ENCODE assay signal across 27 cellular contexts in the genomic region with DNA sequence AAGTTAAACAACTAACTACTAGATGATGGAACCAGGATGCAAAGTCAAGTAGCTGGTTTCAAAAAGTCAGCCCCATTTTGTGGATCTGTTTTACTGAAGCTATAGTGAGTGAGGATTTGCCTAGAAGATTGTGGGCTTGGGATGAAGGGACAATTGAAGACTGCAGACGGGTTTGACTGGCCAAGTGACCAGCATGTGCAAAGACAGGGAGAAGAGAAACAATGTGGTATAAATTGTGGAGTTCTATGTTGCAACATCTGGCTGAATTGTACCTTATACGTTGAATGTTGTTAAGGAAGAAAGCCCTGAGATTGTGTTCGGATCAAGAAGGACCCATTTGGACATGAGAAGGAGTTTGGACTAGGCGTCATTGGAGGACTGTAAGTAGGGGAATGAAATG.
"Had no signal": no experiment of that assay in that cellular context is flagged by ENCODE, and none has a peak within 500 bp of the region (broad histone marks: within the 10 kb centered on the region; RNA-seq: fewer than 3 reads in every experiment).

No MANE protein-coding gene starts in this region.

- H3K36me3 ChIP-seq: stomach, suprapubic skin, thoracic aorta, thyroid gland, tibial artery, tibial nerve, transverse colon, upper lobe of left lung, upper lobe of right lung, uterus, vagina had no signal

- H3K27ac Mint-ChIP-seq: stimulated activated effector memory CD8-positive, alpha-beta T cell treated with anti-CD3 and anti-CD28 coated beads, Interleukin-12 subunit alpha, Interleukin-12 subunit beta, amount 100 ng/mL, for 72 hours; stimulated activated memory B cell treated with anti-CD40 and anti-IgM and Interleukin-4, amounts not matched to agents 10 μg/mL and 1 μg/mL and 100 μg/mL, for 72 hours; stimulated activated naive B cell treated with anti-CD40 and anti-IgM and Interleukin-4, amounts not matched to agents 10 μg/mL and 1 μg/mL and 100 μg/mL, for 72 hours; stimulated activated naive CD8-positive, alpha-beta T cell treated with anti-CD3 and anti-CD28 coated beads, Interleukin-15, amount 100 ng/mL, for 72 hours; stimulated activated naive CD8-positive, alpha-beta T cell treated with anti-CD3 and anti-CD28 coated beads, Interleukin-15, Interleukin-2, amounts not matched to agents 100 ng/mL and 50 ng/mL, for 24 hours; type B pancreatic cell had no signal

- H3K9me3 ChIP-seq: stomach, suprapubic skin, testis, thoracic aorta, thyroid gland, tibial artery, tibial nerve, transverse colon, upper lobe of left lung, upper lobe of right lung, uterus, vagina had no signal

- H3K9me3 Mint-ChIP-seq: stimulated activated effector memory CD8-positive, alpha-beta T cell treated with anti-CD3 and anti-CD28 coated beads, Interleukin-12 subunit alpha, Interleukin-12 subunit beta, amount 100 ng/mL, for 72 hours; stimulated activated memory B cell treated with anti-CD40 and anti-IgM and Interleukin-4, amounts not matched to agents 10 μg/mL and 1 μg/mL and 100 μg/mL, for 72 hours; stimulated activated naive B cell treated with anti-CD40 and anti-IgM and Interleukin-4, amounts not matched to agents 10 μg/mL and 1 μg/mL and 100 μg/mL, for 72 hours; stimulated activated naive CD8-positive, alpha-beta T cell treated with anti-CD3 and anti-CD28 coated beads, Interleukin-15, amount 100 ng/mL, for 72 hours; stimulated activated naive CD8-positive, alpha-beta T cell treated with anti-CD3 and anti-CD28 coated beads, Interleukin-15, Interleukin-2, amounts not matched to agents 100 ng/mL and 50 ng/mL, for 24 hours; type B pancreatic cell had no signal

- H3K4me3 ChIP-seq: stomach, suprapubic skin, testis, thoracic aorta, thyroid gland, tibial artery, tibial nerve, transverse colon, upper lobe of left lung, upper lobe of right lung, uterus, vagina had no signal

- H3K4me3 Mint-ChIP-seq: stimulated activated effector memory CD8-positive, alpha-beta T cell treated with anti-CD3 and anti-CD28 coated beads, Interleukin-12 subunit alpha, Interleukin-12 subunit beta, amount 100 ng/mL, for 72 hours; stimulated activated memory B cell treated with anti-CD40 and anti-IgM and Interleukin-4, amounts not matched to agents 10 μg/mL and 1 μg/mL and 100 μg/mL, for 72 hours; stimulated activated naive B cell treated with anti-CD40 and anti-IgM and Interleukin-4, amounts not matched to agents 10 μg/mL and 1 μg/mL and 100 μg/mL, for 72 hours; stimulated activated naive CD8-positive, alpha-beta T cell treated with anti-CD3 and anti-CD28 coated beads, Interleukin-15, amount 100 ng/mL, for 72 hours; stimulated activated naive CD8-positive, alpha-beta T cell treated with anti-CD3 and anti-CD28 coated beads, Interleukin-15, Interleukin-2, amounts not matched to agents 100 ng/mL and 50 ng/mL, for 24 hours; type B pancreatic cell had no signal

- H3K36me3 Mint-ChIP-seq: stimulated activated effector memory CD8-positive, alpha-beta T cell treated with anti-CD3 and anti-CD28 coated beads, Interleukin-12 subunit alpha, Interleukin-12 subunit beta, amount 100 ng/mL, for 72 hours; stimulated activated memory B cell treated with anti-CD40 and anti-IgM and Interleukin-4, amounts not matched to agents 10 μg/mL and 1 μg/mL and 100 μg/mL, for 72 hours; stimulated activated naive B cell treated with anti-CD40 and anti-IgM and Interleukin-4, amounts not matched to agents 10 μg/mL and 1 μg/mL and 100 μg/mL, for 72 hours; type B pancreatic cell had no signal

- H3K27me3 Mint-ChIP-seq: stimulated activated memory B cell treated with anti-CD40 and anti-IgM and Interleukin-4, amounts not matched to agents 10 μg/mL and 1 μg/mL and 100 μg/mL, for 72 hours; type B pancreatic cell had no signal

- H3K4me1 Mint-ChIP-seq: stimulated activated effector memory CD8-positive, alpha-beta T cell treated with anti-CD3 and anti-CD28 coated beads, Interleukin-12 subunit alpha, Interleukin-12 subunit beta, amount 100 ng/mL, for 72 hours; stimulated activated memory B cell treated with anti-CD40 and anti-IgM and Interleukin-4, amounts not matched to agents 10 μg/mL and 1 μg/mL and 100 μg/mL, for 72 hours; stimulated activated naive B cell treated with anti-CD40 and anti-IgM and Interleukin-4, amounts not matched to agents 10 μg/mL and 1 μg/mL and 100 μg/mL, for 72 hours; stimulated activated naive CD8-positive, alpha-beta T cell treated with anti-CD3 and anti-CD28 coated beads, Interleukin-15, amount 100 ng/mL, for 72 hours had no signal

- H3K27me3 ChIP-seq: stomach, suprapubic skin, testis, thyroid gland, tibial artery, tibial nerve, transverse colon, upper lobe of left lung, upper lobe of right lung, uterus, vagina had no signal

- DNase-seq: stimulated activated CD4-positive, alpha-beta T cell treated with anti-CD3 and anti-CD28 coated beads, Interleukin-2, amount 100 ng/mL, for 48 hours; stimulated activated CD4-positive, alpha-beta T cell treated with anti-CD3 and anti-CD28 coated beads, Interleukin-4, amount 100 ng/mL, for 1 hour; stimulated activated CD4-positive, alpha-beta T cell treated with anti-CD3 and anti-CD28 coated beads, Interleukin-4, amount 100 ng/mL, for 24 hours; stimulated activated CD4-positive, alpha-beta T cell treated with anti-CD3 and anti-CD28 coated beads, Interleukin-4, amount 100 ng/mL, for 4 hours; stimulated activated CD8-positive, alpha-beta memory T cell treated with anti-CD3 and anti-CD28 coated beads, Interleukin-4, amount 100 ng/mL, for 48 hours; stimulated activated naive B cell treated with anti-CD40 and anti-IgM and Interleukin-4, amounts not matched to agents 10 μg/mL and 1 μg/mL and 100 μg/mL, for 72 hours; stimulated activated naive CD4-positive, alpha-beta T cell; stimulated activated naive CD4-positive, alpha-beta T cell treated with Interleukin-2 at 50 U/mL for 16 hours; stimulated activated naive CD8-positive, alpha-beta T cell treated with anti-CD3 and anti-CD28 coated beads, Interleukin-15, amount 100 ng/mL, for 72 hours; stimulated activated naive CD8-positive, alpha-beta T cell treated with anti-CD3 and anti-CD28 coated beads, Interleukin-15, Interleukin-2, amounts not matched to agents 100 U/mL and 50 U/mL, for 24 hours; stomach; substantia nigra; testis; thyroid gland; tibial artery; transverse colon; upper lobe of left lung; upper lobe of right lung; uterus had no signal

- H3K4me1 ChIP-seq: stomach, suprapubic skin, testis, thyroid gland, tibial artery, tibial nerve, transverse colon, upper lobe of left lung, upper lobe of right lung, uterus, vagina had no signal

- ATAC-seq: stimulated activated effector memory CD8-positive, alpha-beta T cell treated with anti-CD3 and anti-CD28 coated beads, Interleukin-12 subunit alpha, Interleukin-12 subunit beta, amount 100 ng/mL, for 72 hours; stimulated activated memory B cell treated with anti-CD40 and anti-IgM and Interleukin-4, amounts not matched to agents 10 μg/mL and 1 μg/mL and 100 μg/mL, for 72 hours; stimulated activated naive B cell treated with anti-CD40 and anti-IgM and Interleukin-4, amounts not matched to agents 10 μg/mL and 1 μg/mL and 100 μg/mL, for 72 hours; stimulated activated naive CD8-positive, alpha-beta T cell treated with anti-CD3 and anti-CD28 coated beads, Interleukin-15, amount 100 ng/mL, for 72 hours; stimulated activated naive CD8-positive, alpha-beta T cell treated with anti-CD3 and anti-CD28 coated beads, Interleukin-15, Interleukin-2, amounts not matched to agents 100 U/mL and 50 U/mL, for 24 hours; upper lobe of right lung had no signal

- H3K27ac ChIP-seq: stomach, suprapubic skin, testis, thoracic aorta, thyroid gland, tibial artery, tibial nerve, transverse colon, upper lobe of left lung, upper lobe of right lung, uterus, vagina had no signal
